12 cellular contexts compared by ENCODE assay signal in genomic region chr13:31207630-31208549, GRCh38. TPM values are rescaled to one million over a fixed set of nuclear protein-coding genes. Genes with fewer than 3 reads are reported as not detected.
DNase-seq lines count a peak whose midpoint lies in the region; ATAC-seq and TF ChIP-seq lines count a peak whose summit lies in the region.
"Had no signal": no experiment of that assay in that cellular context is flagged by ENCODE, and none has a peak within 500 bp of the region (broad histone marks: within the 10 kb centered on the region; RNA-seq: fewer than 3 reads in every experiment).

No MANE protein-coding gene starts in this region.

- no peak overlapping the region for H3K27ac ChIP-seq in AG04450 (ENCODE audit: low read depth, low read length)
- H3K27ac ChIP-seq in liver (ENCODE audit: low read depth in 1 of 2, low read length in 2 of 2) = no peak overlapping the region
- H3K27ac ChIP-seq in trophoblast cell (ENCODE audit: low read depth, low read length) = no peak overlapping the region
- H3K27ac ChIP-seq: parathyroid adenoma had no signal

- no peak overlapping the region for H2AK5ac ChIP-seq in trophoblast cell (ENCODE audit: low read length)

- no peak overlapping the region for H2BK12ac ChIP-seq in trophoblast cell (ENCODE audit: low read length)

- no peaks in the 10 kb centered on the region for H3K27me3 Mint-ChIP-seq in activated naive CD8-positive, alpha-beta T cell treated with anti-CD3 and anti-CD28 coated beads, Interleukin-2, amount 50 U/mL, for 24 hours
- H3K27me3 Mint-ChIP-seq: CD4-positive, CD25-positive, alpha-beta regulatory T cell had no signal

- TF ChIP-seq CTCF in AG04450 (IDR thresholded peaks at IDR 0.05; ENCODE audit: low read depth, low read length) (no peak), choroid plexus epithelial cell (conservative IDR thresholded peaks at IDR 0.05; ENCODE audit: low read depth, low read length) (no peak), liver (IDR thresholded peaks at IDR 0.05; ENCODE audit: low read depth, low read length, missing input control) (no peak)

- H3K4me3 Mint-ChIP-seq in activated naive CD8-positive, alpha-beta T cell treated with anti-CD3 and anti-CD28 coated beads, Interleukin-2, amount 50 U/mL, for 24 hours = no peak overlapping the region
- H3K4me3 Mint-ChIP-seq: CD4-positive, CD25-positive, alpha-beta regulatory T cell had no signal

- H2BK5ac ChIP-seq in trophoblast cell (ENCODE audit: low read depth, low read length, poor library complexity) = no peak overlapping the region

- H3K14ac ChIP-seq in trophoblast cell (ENCODE audit: low read length) = no peak overlapping the region

- H3K18ac ChIP-seq in trophoblast cell (ENCODE audit: low read length) = no peak overlapping the region

- WGBS in liver = 78% methylated on average over 15 of the region's 15 CpGs
- no CpG with 5 or more reads among the region's 15 CpGs for WGBS in trophoblast cell (ENCODE audit: extremely low coverage, insufficient coverage, insufficient read length)

- peaks cover 0 to 6% (median 1%) of the 10 kb centered on the region in 4 donors for H3K4me1 ChIP-seq in liver (ENCODE audit: control insufficient read depth in 4 of 4, insufficient read depth in 4 of 4, low read length in 3 of 4)
- peaks cover 0 to 7% of the 10 kb centered on the region in 2 experiments for H3K4me1 ChIP-seq in trophoblast cell (ENCODE audit: control insufficient read depth in 1 of 2, insufficient read depth in 2 of 2, low read length in 2 of 2)
- H3K4me1 ChIP-seq: parathyroid adenoma had no signal

- no peak overlapping the region for H3K4ac ChIP-seq in trophoblast cell (ENCODE audit: low read depth, low read length)

- no peak overlapping the region for H3K27ac Mint-ChIP-seq in activated naive CD8-positive, alpha-beta T cell treated with anti-CD3 and anti-CD28 coated beads, Interleukin-2, amount 50 U/mL, for 24 hours

- H4K12ac ChIP-seq in trophoblast cell (ENCODE audit: low read depth, low read length) = no peak overlapping the region

- no peak for TF ChIP-seq RAD21 in liver (IDR thresholded peaks at IDR 0.05)

- DNase-seq in AG04450 (ENCODE audit: low read depth, low spot score) (peak; percentile 20), NCI-H1092 treated with DMSO at 0.1 percent for 48 hours (lab: John Stamatoyannopoulos, UW) (peak; percentile 53), choroid plexus epithelial cell (ENCODE audit: low read depth) (peak; percentile 73), trophoblast cell (no peak), NCI-H748 treated with DMSO at 0.1 percent for 48 hours (lab: John Stamatoyannopoulos, UW) (no peak)
- DNase-seq in activated naive CD4-positive, alpha-beta T cell treated with Interleukin-2 at 50 U/mL for 16 hours = no peak
- no peak for DNase-seq in activated naive CD8-positive, alpha-beta T cell treated with anti-CD3 and anti-CD28 coated beads, Interleukin-2, amount 50 U/mL, for 24 hours
- DNase-seq: activated CD4-positive, alpha-beta T cell treated with anti-CD3 and anti-CD28 coated beads for 4 hours; CD4-positive, CD25-positive, alpha-beta regulatory T cell; PC-3 had no signal

- H2BK120ac ChIP-seq in trophoblast cell (ENCODE audit: insufficient read depth, low read length, poor library complexity) = no peak overlapping the region

- H3K9ac ChIP-seq in liver (ENCODE audit: low read depth in 1 of 2, low read length in 2 of 2) (no peak overlapping the region), trophoblast cell (ENCODE audit: low read length) (no peak overlapping the region)
- H3K9ac ChIP-seq: parathyroid adenoma had no signal

- no peaks in the 10 kb centered on the region for H3K79me1 ChIP-seq in trophoblast cell (ENCODE audit: low read length)

- POLR2A ChIA-PET in AG04450 (lab: Yijun Ruan, JAX) = no interaction called here

- H3K23ac ChIP-seq in trophoblast cell (ENCODE audit: low read length) = no peak overlapping the region

- H4K91ac ChIP-seq in trophoblast cell (ENCODE audit: low read depth, low read length) = no peak overlapping the region

- no peaks in the 10 kb centered on the region for H3K9me3 Mint-ChIP-seq in activated naive CD8-positive, alpha-beta T cell treated with anti-CD3 and anti-CD28 coated beads, Interleukin-2, amount 50 U/mL, for 24 hours
- H3K9me3 Mint-ChIP-seq: CD4-positive, CD25-positive, alpha-beta regulatory T cell had no signal

- H3K4me3 ChIP-seq in AG04450 (ENCODE audit: low read depth, low read length) (no peak overlapping the region), choroid plexus epithelial cell (ENCODE audit: low read depth, low read length) (no peak overlapping the region), liver (ENCODE audit: low read depth in 1 of 3, low read length in 3 of 3) (no peak overlapping the region), trophoblast cell (ENCODE audit: low read depth, low read length) (no peak overlapping the region)

- no peak for ATAC-seq in activated naive CD8-positive, alpha-beta T cell treated with anti-CD3 and anti-CD28 coated beads, Interleukin-2, amount 50 U/mL, for 24 hours
- ATAC-seq: PC-3 had no signal

- no peak overlapping the region for H4K8ac ChIP-seq in trophoblast cell (ENCODE audit: low read depth, low read length)

- H3K36me3 ChIP-seq in liver (ENCODE audit: control insufficient read depth in 4 of 4, insufficient read depth in 3 of 4, low read depth in 1 of 4, low read length in 3 of 4) (no peaks in the 10 kb centered on the region), trophoblast cell (ENCODE audit: control insufficient read depth in 1 of 2, insufficient read depth in 2 of 2, low read length in 2 of 2) (no peaks in the 10 kb centered on the region)

- peaks cover 30% of the 10 kb centered on the region for H3K4me1 Mint-ChIP-seq in activated naive CD8-positive, alpha-beta T cell treated with anti-CD3 and anti-CD28 coated beads, Interleukin-2, amount 50 U/mL, for 24 hours

- H3K79me2 ChIP-seq in trophoblast cell (ENCODE audit: control insufficient read depth, insufficient read depth, low read length, poor library complexity) = no peaks in the 10 kb centered on the region

- H3K27me3 ChIP-seq in AG04450 (ENCODE audit: control insufficient read depth, insufficient read depth, low read length) (no peaks in the 10 kb centered on the region), liver (ENCODE audit: control insufficient read depth in 4 of 4, insufficient read depth in 4 of 4, low read length in 3 of 4) (no peaks in the 10 kb centered on the region), trophoblast cell (ENCODE audit: insufficient read depth, low read length) (no peaks in the 10 kb centered on the region)

- CTCF ChIA-PET in AG04450 (lab: Charles Lee) = interaction anchor here (0.6 to 1.8 kb wide), 4 partner anchors 7 to 28 kb away, joined by 3 to 8 read pairs (median 4); no protein-coding TSS in a partner anchor

- no peak overlapping the region for H2AFZ ChIP-seq in trophoblast cell (ENCODE audit: insufficient read depth, low read length, poor library complexity)
- H2AFZ ChIP-seq: parathyroid adenoma had no signal

- H3K36me3 Mint-ChIP-seq in activated naive CD8-positive, alpha-beta T cell treated with anti-CD3 and anti-CD28 coated beads, Interleukin-2, amount 50 U/mL, for 24 hours (ENCODE audit: low read depth) = peaks cover 1% of the 10 kb centered on the region
- H3K36me3 Mint-ChIP-seq: CD4-positive, CD25-positive, alpha-beta regulatory T cell had no signal

- H3K4me2 ChIP-seq in trophoblast cell (ENCODE audit: low read length) = no peak overlapping the region

- H3K9me3 ChIP-seq in AG04450 (ENCODE audit: control insufficient read depth, insufficient read depth, low read length) = no peaks in the 10 kb centered on the region
- no peaks in the 10 kb centered on the region for H3K9me3 ChIP-seq in liver (ENCODE audit: control insufficient read depth in 4 of 4, low read length in 3 of 4)
- H3K9me3 ChIP-seq in trophoblast cell (ENCODE audit: insufficient read depth, low read depth, low read length) = no peaks in the 10 kb centered on the region

TF ChIP-seq in liver, 16 proteins besides CTCF, POLR2A, EP300 and RAD21:
- peak; percentile 58 to 88 for TF ChIP-seq HNF4A (conservative IDR thresholded peaks at IDR 0.05)
- TF ChIP-seq FOXA1 (IDR thresholded peaks at IDR 0.05) = no peak
- peak; percentile 34 for TF ChIP-seq HNF4G (IDR thresholded peaks at IDR 0.05)
- TF ChIP-seq EGR1 (IDR thresholded peaks at IDR 0.05; ENCODE audit: low read depth in 2 of 2) = no peak
- TF ChIP-seq REST (IDR thresholded peaks at IDR 0.05) = no peak
- TF ChIP-seq RXRA (IDR thresholded peaks at IDR 0.05) = no peak

RNA-seq across cellular contexts. Expression of gene B3GLCT, which starts 8.1 kb away (rescaled TPM):
- polyA plus RNA-seq in AG04450 (2011; rRNA removed) (2.3 TPM in 2 replicates), liver (1 to 10 TPM; 1.5 to 2.0 TPM)
- polyA minus RNA-seq in AG04450 (2011; rRNA and poly(A)+ RNA removed) = 2.4 and 2.5 TPM in 2 replicates
- 1 to 10 TPM; 2.4 to 3.6 TPM for total RNA-seq in liver
- polyA plus RNA-seq in trophoblast cell (2013) = 6.2 and 6.3 TPM in 2 replicates

RNA-seq across cellular contexts. Expression of gene HSPH1, which starts 46.2 kb away (rescaled TPM):
- 55.4 and 88.6 TPM in 2 replicates for polyA plus RNA-seq in AG04450 (2011; rRNA removed)
- 15.0 and 32.3 TPM in 2 replicates for polyA minus RNA-seq in AG04450 (2011; rRNA and poly(A)+ RNA removed)
- 10 to 100 TPM; 23.3 to 30.3 TPM for total RNA-seq in liver
- polyA plus RNA-seq in liver = 10 to 100 TPM; 11.0 to 17.4 TPM
- 82.9 and 87.6 TPM in 2 replicates for polyA plus RNA-seq in trophoblast cell (2013)

Comparison
In these comparisons a context has a peak if more than half of its experiments do, and no peak if none do; other contexts are left out.
1. DNase-seq: peak in AG04450 (single experiment), NCI-H1092 treated with DMSO at 0.1 percent for 48 hours (single experiment) and choroid plexus epithelial cell (single experiment); none in trophoblast cell (0 of 2), activated naive CD4-positive, alpha-beta T cell treated with Interleukin-2 at 50 U/mL for 16 hours (single experiment), NCI-H748 treated with DMSO at 0.1 percent for 48 hours (single experiment) and activated naive CD8-positive, alpha-beta T cell treated with anti-CD3 and anti-CD28 coated beads, Interleukin-2, amount 50 U/mL, for 24 hours (single experiment).